ENCODE assay signal across 9 cellular contexts in genomic region chr4:154779362-154779947, GRCh38. TPM values are rescaled to one million over a fixed set of nuclear protein-coding genes. Genes with fewer than 3 reads are reported as not detected.
DNase-seq lines count a peak whose midpoint lies in the region; ATAC-seq and TF ChIP-seq lines count a peak whose summit lies in the region.
"Had no signal": no experiment of that assay in that cellular context is flagged by ENCODE, and none has a peak within 500 bp of the region (broad histone marks: within the 10 kb centered on the region; RNA-seq: fewer than 3 reads in every experiment).

No MANE protein-coding gene starts in this region.

- H3K27me3 Mint-ChIP-seq in type B pancreatic cell = peaks cover 38% of the 10 kb centered on the region

- no peaks in the 10 kb centered on the region for H3K4me1 Mint-ChIP-seq in type B pancreatic cell (ENCODE audit: unreplicated experiment)
- H3K4me1 Mint-ChIP-seq in stimulated activated effector memory CD8-positive, alpha-beta T cell treated with anti-CD3 and anti-CD28 coated beads, Interleukin-12 subunit alpha, Interleukin-12 subunit beta, amount 100 ng/mL, for 72 hours = no peaks in the 10 kb centered on the region
- H3K4me1 Mint-ChIP-seq: memory B cell had no signal

- TF ChIP-seq CTCF in type B pancreatic cell (conservative IDR thresholded peaks at IDR 0.05) = peak; percentile 78

- H3K36me3 Mint-ChIP-seq in type B pancreatic cell = no peaks in the 10 kb centered on the region
- no peaks in the 10 kb centered on the region for H3K36me3 Mint-ChIP-seq in stimulated activated effector memory CD8-positive, alpha-beta T cell treated with anti-CD3 and anti-CD28 coated beads, Interleukin-12 subunit alpha, Interleukin-12 subunit beta, amount 100 ng/mL, for 72 hours
- H3K36me3 Mint-ChIP-seq: memory B cell had no signal

- no peak overlapping the region for H3K4me3 Mint-ChIP-seq in type B pancreatic cell
- no peak overlapping the region for H3K4me3 Mint-ChIP-seq in stimulated activated effector memory CD8-positive, alpha-beta T cell treated with anti-CD3 and anti-CD28 coated beads, Interleukin-12 subunit alpha, Interleukin-12 subunit beta, amount 100 ng/mL, for 72 hours
- H3K4me3 Mint-ChIP-seq: memory B cell had no signal

- peak; percentile 10 for DNase-seq in SIG-M5 treated with dmso at 0.1 percent for 504 hours (lab: John Stamatoyannopoulos, UW; ENCODE audit: unreplicated experiment)
- DNase-seq in SIG-M5 (lab: John Stamatoyannopoulos, UW) = no peak
- peak; percentile 16 for DNase-seq in SKM-1 treated with dmso at 0.1 percent for 144 hours (lab: John Stamatoyannopoulos, UW; ENCODE audit: unreplicated experiment)
- peak; percentile 3 for DNase-seq in glomerular endothelial cell (ENCODE audit: extremely low read depth, low read depth, low spot score)
- no peak for DNase-seq in type B pancreatic cell (ENCODE audit: extremely low spot score, unreplicated experiment)
- DNase-seq in stimulated activated CD4-positive, alpha-beta T cell treated with anti-CD3 and anti-CD28 coated beads, Interleukin-4, amount 100 ng/mL, for 24 hours = no peak
- DNase-seq in stimulated activated effector memory CD8-positive, alpha-beta T cell treated with anti-CD3 and anti-CD28 coated beads, Interleukin-12 subunit alpha, Interleukin-12 subunit beta, amount 100 ng/mL, for 72 hours (ENCODE audit: low spot score in 2 of 2) = no peak

- H3K9me3 Mint-ChIP-seq in type B pancreatic cell = no peaks in the 10 kb centered on the region
- peaks cover 6% of the 10 kb centered on the region for H3K9me3 Mint-ChIP-seq in stimulated activated effector memory CD8-positive, alpha-beta T cell treated with anti-CD3 and anti-CD28 coated beads, Interleukin-12 subunit alpha, Interleukin-12 subunit beta, amount 100 ng/mL, for 72 hours

- no peak for ATAC-seq in HG03095 (IDR thresholded peaks at IDR 0.05; ENCODE audit: unreplicated experiment)
- no peak for ATAC-seq in stimulated activated effector memory CD8-positive, alpha-beta T cell treated with anti-CD3 and anti-CD28 coated beads, Interleukin-12 subunit alpha, Interleukin-12 subunit beta, amount 100 ng/mL, for 72 hours

- H3K27ac Mint-ChIP-seq in type B pancreatic cell = no peak overlapping the region
- H3K27ac Mint-ChIP-seq in stimulated activated effector memory CD8-positive, alpha-beta T cell treated with anti-CD3 and anti-CD28 coated beads, Interleukin-12 subunit alpha, Interleukin-12 subunit beta, amount 100 ng/mL, for 72 hours = no peak overlapping the region
- H3K27ac Mint-ChIP-seq: memory B cell had no signal

RNA-seq across cellular contexts. Expression of gene RBM46, which starts 1.6 kb away (rescaled TPM):
- total RNA-seq in glomerular endothelial cell (not detected in 2 replicates), type B pancreatic cell (ENCODE audit: low replicate concordance) (0.24 and 0.57 TPM in 2 replicates)

RNA-seq across cellular contexts. Expression of gene LRAT, which starts 35.7 kb away (rescaled TPM):
- total RNA-seq in glomerular endothelial cell (0.34 TPM in 1 of 2 replicates, not detected in the other), type B pancreatic cell (ENCODE audit: low replicate concordance) (7.2 and 7.4 TPM in 2 replicates)

Comparison
In these comparisons a context has a peak if more than half of its experiments do, and no peak if none do; other contexts are left out.
1. DNase-seq: peak in SIG-M5 treated with dmso at 0.1 percent for 504 hours (single experiment), SKM-1 treated with dmso at 0.1 percent for 144 hours (single experiment) and glomerular endothelial cell (single experiment); none in SIG-M5 (single experiment), type B pancreatic cell (single experiment), stimulated activated CD4-positive, alpha-beta T cell treated with anti-CD3 and anti-CD28 coated beads, Interleukin-4, amount 100 ng/mL, for 24 hours (single experiment) and stimulated activated effector memory CD8-positive, alpha-beta T cell treated with anti-CD3 and anti-CD28 coated beads, Interleukin-12 subunit alpha, Interleukin-12 subunit beta, amount 100 ng/mL, for 72 hours (0 of 2).